Comparison of ENCODE assay signal across 22 cellular contexts in genomic region chr19:23561341-23561740, GRCh38.
"Had no signal": no experiment of that assay in that cellular context is flagged by ENCODE, and none has a peak within 500 bp of the region (broad histone marks: within the 10 kb centered on the region; RNA-seq: fewer than 3 reads in every experiment).

No MANE protein-coding gene starts in this region.

- H3K4me3 ChIP-seq: K562, MG63 had no signal

- H3K27me3 Mint-ChIP-seq: IgD-negative memory B cell had no signal

- H3K27ac Mint-ChIP-seq: IgD-negative memory B cell had no signal

- H3K27me3 ChIP-seq: MG63 had no signal

- ATAC-seq: K562, Panc1, SK-N-SH treated with all-trans-retinoic acid at 6 μM for 48 hours had no signal

- H3K9me3 ChIP-seq: MG63 had no signal

- H3K36me3 ChIP-seq: MG63 had no signal

- H3K4me1 Mint-ChIP-seq: IgD-negative memory B cell had no signal

- DNase-seq: Kasumi-1, MG63, NCI-H1092 treated with DMSO at 0.1 percent for 48 hours, NCI-H1436, NCI-H187, NCI-H2029, NCI-H2081 treated with DMSO at 0.1 percent for 48 hours, NCI-H2171, NCI-H226, NCI-H446, NCI-H510A, NCI-H524 treated with DMSO at 0.1 percent for 48 hours, NCI-H69, NCI-H774, Right ventricle myocardium superior, T-helper 1 cell had no signal

- H3K4me3 Mint-ChIP-seq: IgD-negative memory B cell had no signal

- H3K27ac ChIP-seq: HL-60, KMS-11 had no signal

- H3K36me3 Mint-ChIP-seq: IgD-negative memory B cell had no signal
